ENCODE assay signal across 1 cellular context in the genomic region with DNA sequence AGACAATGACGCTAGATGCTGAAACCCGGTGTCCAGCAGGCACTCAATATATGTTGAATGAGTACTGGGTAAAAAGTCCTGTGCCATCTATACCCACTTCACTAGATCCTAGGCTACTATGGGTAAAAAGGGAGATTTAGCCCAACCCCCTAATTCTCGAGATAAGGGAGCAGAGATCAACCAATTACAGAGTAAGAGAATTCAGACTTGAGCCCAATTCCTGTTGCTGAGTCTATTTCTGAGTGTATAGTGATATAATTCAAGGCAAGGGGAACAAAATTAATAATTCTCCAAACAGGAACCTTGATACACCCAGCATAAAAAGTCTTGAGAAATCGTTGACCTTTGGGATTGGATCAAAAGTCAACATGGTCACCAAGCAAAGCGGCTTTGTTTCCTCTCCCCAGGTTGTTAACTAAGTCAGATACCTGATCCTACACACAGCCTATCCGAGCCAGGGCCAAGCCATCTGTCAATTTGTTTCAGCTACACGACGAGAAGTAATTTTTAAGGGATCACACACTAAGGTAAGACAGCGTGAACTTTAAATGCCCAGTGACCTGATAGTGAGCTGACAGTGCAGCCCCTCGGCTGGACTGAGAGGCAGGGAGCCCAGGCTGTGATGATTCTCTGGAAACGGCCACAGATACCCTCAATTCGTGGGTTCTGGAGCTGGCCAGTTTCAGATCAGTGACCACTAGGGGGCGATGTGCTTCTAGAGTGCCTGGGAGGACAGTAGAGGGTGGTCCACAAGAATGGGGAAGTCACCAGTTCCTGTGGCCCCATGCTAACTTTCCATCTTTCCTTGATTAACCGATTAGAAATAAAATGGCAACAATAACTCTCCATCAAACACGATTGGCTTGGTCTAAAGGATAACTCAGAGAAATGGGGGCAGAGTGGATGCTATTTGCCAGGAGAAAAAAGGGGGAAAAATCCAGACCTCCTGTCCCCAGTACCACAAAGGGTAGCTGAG.
TF ChIP-seq lines count a peak whose summit lies in the region.

No MANE protein-coding gene starts in this region.

TF ChIP-seq in HepG2, 621 proteins besides CTCF, POLR2A, EP300 and RAD21 (continued from another document and continues in another):
- TF ChIP-seq, protein P1, sequence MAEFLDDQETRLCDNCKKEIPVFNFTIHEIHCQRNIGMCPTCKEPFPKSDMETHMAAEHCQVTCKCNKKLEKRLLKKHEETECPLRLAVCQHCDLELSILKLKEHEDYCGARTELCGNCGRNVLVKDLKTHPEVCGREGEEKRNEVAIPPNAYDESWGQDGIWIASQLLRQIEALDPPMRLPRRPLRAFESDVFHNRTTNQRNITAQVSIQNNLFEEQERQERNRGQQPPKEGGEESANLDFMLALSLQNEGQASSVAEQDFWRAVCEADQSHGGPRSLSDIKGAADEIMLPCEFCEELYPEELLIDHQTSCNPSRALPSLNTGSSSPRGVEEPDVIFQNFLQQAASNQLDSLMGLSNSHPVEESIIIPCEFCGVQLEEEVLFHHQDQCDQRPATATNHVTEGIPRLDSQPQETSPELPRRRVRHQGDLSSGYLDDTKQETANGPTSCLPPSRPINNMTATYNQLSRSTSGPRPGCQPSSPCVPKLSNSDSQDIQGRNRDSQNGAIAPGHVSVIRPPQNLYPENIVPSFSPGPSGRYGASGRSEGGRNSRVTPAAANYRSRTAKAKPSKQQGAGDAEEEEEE (CRISPR knock-in tag; IDR thresholded peaks at IDR 0.05; ENCODE audit: borderline replicate concordance), result peak; percentile 95
- TF ChIP-seq ZBTB20 (CRISPR knock-in tag; IDR thresholded peaks at IDR 0.05; ENCODE audit: borderline replicate concordance, low read depth) (peak; percentile 78), NR2F6 (IDR thresholded peaks at IDR 0.05) (peak; percentile 55; the same call in 1 of the 2 replicates), NR2F6 (CRISPR knock-in tag; IDR thresholded peaks at IDR 0.05) (peak; percentile 72), TBP (CRISPR knock-in tag; IDR thresholded peaks at IDR 0.05) (no peak), ZSCAN12 (CRISPR knock-in tag; IDR thresholded peaks at IDR 0.05) (no peak), WIZ (CRISPR knock-in tag; IDR thresholded peaks at IDR 0.05) (peak; percentile 77; the same call in 1 of the 2 replicates), KLF9 (CRISPR knock-in tag; IDR thresholded peaks at IDR 0.05; ENCODE audit: low read depth) (no peak; the same call in 1 of the 2 replicates), HMG20A (CRISPR knock-in tag; IDR thresholded peaks at IDR 0.05; ENCODE audit: borderline replicate concordance) (peak; percentile 10; the same call in 1 of the 2 replicates), BHLHE40 (IDR thresholded peaks at IDR 0.05; ENCODE audit: low read length) (peak; percentile 14; the same call in 1 of the 2 replicates), HNRNPLL (IDR thresholded peaks at IDR 0.05; ENCODE audit: low read depth, low read length, poor library complexity, severe bottlenecking) (no peak), SMC3 (IDR thresholded peaks at IDR 0.05; ENCODE audit: low read length) (peak; percentile 88), FOXA3 (CRISPR knock-in tag; IDR thresholded peaks at IDR 0.05) (peak; percentile 89), RELA (CRISPR knock-in tag; IDR thresholded peaks at IDR 0.05) (no peak), NCOR1 (IDR thresholded peaks at IDR 0.05; ENCODE audit: borderline replicate concordance, low read length) (peak; percentile 84), ZNF724P (CRISPR knock-in tag; IDR thresholded peaks at IDR 0.05; ENCODE audit: borderline replicate concordance) (no peak), HHEX (CRISPR knock-in tag; IDR thresholded peaks at IDR 0.05) (peak; percentile 6; the same call in 1 of the 2 replicates), DPF2 (CRISPR knock-in tag; IDR thresholded peaks at IDR 0.05; ENCODE audit: borderline replicate concordance, low read depth) (peak; percentile 53; the same call in 1 of the 2 replicates), MED1 (CRISPR knock-in tag; IDR thresholded peaks at IDR 0.05) (peak; percentile 88), SKI (IDR thresholded peaks at IDR 0.05; ENCODE audit: partially characterized antibody) (peak; percentile 5), ZEB1 (IDR thresholded peaks at IDR 0.05; ENCODE audit: insufficient replicate concordance, low read depth) (peak; percentile 28), PAX8 (CRISPR knock-in tag; IDR thresholded peaks at IDR 0.05; ENCODE audit: borderline replicate concordance) (peak; percentile 52; the same call in 1 of the 2 replicates), HES4 (CRISPR knock-in tag; IDR thresholded peaks at IDR 0.05; ENCODE audit: borderline replicate concordance) (no peak), ZNF773 (CRISPR knock-in tag; IDR thresholded peaks at IDR 0.05; ENCODE audit: borderline replicate concordance) (no peak), DNMT3B (CRISPR knock-in tag; conservative IDR thresholded peaks at IDR 0.05) (peak; percentile 80; the same call in 1 of the 2 replicates), AKAP8 (CRISPR knock-in tag; IDR thresholded peaks at IDR 0.05) (peak; percentile 58; the same call in 1 of the 2 replicates), REPIN1 (CRISPR knock-in tag; IDR thresholded peaks at IDR 0.05; ENCODE audit: borderline replicate concordance, low read depth) (peak; percentile 76; the same call in 1 of the 2 replicates)
- TF ChIP-seq, protein P2, sequence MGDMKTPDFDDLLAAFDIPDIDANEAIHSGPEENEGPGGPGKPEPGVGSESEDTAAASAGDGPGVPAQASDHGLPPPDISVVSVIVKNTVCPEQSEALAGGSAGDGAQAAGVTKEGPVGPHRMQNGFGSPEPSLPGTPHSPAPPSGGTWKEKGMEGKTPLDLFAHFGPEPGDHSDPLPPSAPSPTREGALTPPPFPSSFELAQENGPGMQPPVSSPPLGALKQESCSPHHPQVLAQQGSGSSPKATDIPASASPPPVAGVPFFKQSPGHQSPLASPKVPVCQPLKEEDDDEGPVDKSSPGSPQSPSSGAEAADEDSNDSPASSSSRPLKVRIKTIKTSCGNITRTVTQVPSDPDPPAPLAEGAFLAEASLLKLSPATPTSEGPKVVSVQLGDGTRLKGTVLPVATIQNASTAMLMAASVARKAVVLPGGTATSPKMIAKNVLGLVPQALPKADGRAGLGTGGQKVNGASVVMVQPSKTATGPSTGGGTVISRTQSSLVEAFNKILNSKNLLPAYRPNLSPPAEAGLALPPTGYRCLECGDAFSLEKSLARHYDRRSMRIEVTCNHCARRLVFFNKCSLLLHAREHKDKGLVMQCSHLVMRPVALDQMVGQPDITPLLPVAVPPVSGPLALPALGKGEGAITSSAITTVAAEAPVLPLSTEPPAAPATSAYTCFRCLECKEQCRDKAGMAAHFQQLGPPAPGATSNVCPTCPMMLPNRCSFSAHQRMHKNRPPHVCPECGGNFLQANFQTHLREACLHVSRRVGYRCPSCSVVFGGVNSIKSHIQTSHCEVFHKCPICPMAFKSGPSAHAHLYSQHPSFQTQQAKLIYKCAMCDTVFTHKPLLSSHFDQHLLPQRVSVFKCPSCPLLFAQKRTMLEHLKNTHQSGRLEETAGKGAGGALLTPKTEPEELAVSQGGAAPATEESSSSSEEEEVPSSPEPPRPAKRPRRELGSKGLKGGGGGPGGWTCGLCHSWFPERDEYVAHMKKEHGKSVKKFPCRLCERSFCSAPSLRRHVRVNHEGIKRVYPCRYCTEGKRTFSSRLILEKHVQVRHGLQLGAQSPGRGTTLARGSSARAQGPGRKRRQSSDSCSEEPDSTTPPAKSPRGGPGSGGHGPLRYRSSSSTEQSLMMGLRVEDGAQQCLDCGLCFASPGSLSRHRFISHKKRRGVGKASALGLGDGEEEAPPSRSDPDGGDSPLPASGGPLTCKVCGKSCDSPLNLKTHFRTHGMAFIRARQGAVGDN (CRISPR knock-in tag; IDR thresholded peaks at IDR 0.05), result peak; percentile 83
- TF ChIP-seq, protein P3, sequence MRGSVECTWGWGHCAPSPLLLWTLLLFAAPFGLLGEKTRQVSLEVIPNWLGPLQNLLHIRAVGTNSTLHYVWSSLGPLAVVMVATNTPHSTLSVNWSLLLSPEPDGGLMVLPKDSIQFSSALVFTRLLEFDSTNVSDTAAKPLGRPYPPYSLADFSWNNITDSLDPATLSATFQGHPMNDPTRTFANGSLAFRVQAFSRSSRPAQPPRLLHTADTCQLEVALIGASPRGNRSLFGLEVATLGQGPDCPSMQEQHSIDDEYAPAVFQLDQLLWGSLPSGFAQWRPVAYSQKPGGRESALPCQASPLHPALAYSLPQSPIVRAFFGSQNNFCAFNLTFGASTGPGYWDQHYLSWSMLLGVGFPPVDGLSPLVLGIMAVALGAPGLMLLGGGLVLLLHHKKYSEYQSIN (CRISPR knock-in tag; IDR thresholded peaks at IDR 0.05; ENCODE audit: borderline replicate concordance), result no peak
- TF ChIP-seq, protein P4, sequence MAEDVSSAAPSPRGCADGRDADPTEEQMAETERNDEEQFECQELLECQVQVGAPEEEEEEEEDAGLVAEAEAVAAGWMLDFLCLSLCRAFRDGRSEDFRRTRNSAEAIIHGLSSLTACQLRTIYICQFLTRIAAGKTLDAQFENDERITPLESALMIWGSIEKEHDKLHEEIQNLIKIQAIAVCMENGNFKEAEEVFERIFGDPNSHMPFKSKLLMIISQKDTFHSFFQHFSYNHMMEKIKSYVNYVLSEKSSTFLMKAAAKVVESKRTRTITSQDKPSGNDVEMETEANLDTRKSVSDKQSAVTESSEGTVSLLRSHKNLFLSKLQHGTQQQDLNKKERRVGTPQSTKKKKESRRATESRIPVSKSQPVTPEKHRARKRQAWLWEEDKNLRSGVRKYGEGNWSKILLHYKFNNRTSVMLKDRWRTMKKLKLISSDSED (CRISPR knock-in tag; IDR thresholded peaks at IDR 0.05), result no peak
- TF ChIP-seq, protein P5, sequence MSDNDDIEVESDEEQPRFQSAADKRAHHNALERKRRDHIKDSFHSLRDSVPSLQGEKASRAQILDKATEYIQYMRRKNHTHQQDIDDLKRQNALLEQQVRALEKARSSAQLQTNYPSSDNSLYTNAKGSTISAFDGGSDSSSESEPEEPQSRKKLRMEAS (IDR thresholded peaks at IDR 0.05), result peak; percentile 23; the same call in 1 of the 2 replicates
- TF ChIP-seq, protein P6, sequence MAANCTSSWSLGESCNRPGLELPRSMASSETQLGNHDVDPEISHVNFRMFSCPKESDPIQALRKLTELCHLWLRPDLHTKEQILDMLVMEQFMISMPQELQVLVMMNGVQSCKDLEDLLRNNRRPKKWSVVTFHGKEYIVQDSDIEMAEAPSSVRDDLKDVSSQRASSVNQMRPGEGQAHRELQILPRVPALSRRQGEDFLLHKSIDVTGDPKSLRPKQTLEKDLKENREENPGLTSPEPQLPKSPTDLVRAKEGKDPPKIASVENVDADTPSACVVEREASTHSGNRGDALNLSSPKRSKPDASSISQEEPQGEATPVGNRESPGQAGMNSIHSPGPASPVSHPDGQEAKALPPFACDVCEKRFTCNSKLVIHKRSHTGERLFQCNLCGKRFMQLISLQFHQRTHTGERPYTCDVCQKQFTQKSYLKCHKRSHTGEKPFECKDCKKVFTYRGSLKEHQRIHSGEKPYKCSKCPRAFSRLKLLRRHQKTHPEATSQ (CRISPR knock-in tag; IDR thresholded peaks at IDR 0.05; ENCODE audit: borderline replicate concordance), result 0 out of 2 replicates have a peak, but pooled peaks have one; percentile 54
- TF ChIP-seq, protein P7, sequence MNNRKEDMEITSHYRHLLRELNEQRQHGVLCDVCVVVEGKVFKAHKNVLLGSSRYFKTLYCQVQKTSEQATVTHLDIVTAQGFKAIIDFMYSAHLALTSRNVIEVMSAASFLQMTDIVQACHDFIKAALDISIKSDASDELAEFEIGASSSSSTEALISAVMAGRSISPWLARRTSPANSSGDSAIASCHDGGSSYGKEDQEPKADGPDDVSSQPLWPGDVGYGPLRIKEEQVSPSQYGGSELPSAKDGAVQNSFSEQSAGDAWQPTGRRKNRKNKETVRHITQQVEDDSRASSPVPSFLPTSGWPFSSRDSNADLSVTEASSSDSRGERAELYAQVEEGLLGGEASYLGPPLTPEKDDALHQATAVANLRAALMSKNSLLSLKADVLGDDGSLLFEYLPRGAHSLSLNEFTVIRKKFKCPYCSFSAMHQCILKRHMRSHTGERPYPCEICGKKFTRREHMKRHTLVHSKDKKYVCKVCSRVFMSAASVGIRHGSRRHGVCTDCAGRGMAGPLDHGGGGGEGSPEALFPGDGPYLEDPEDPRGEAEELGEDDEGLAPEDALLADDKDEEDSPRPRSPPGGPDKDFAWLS (CRISPR knock-in tag; IDR thresholded peaks at IDR 0.05; ENCODE audit: borderline replicate concordance), result peak; percentile 69; the same call in 1 of the 2 replicates
- TF ChIP-seq, protein P8, sequence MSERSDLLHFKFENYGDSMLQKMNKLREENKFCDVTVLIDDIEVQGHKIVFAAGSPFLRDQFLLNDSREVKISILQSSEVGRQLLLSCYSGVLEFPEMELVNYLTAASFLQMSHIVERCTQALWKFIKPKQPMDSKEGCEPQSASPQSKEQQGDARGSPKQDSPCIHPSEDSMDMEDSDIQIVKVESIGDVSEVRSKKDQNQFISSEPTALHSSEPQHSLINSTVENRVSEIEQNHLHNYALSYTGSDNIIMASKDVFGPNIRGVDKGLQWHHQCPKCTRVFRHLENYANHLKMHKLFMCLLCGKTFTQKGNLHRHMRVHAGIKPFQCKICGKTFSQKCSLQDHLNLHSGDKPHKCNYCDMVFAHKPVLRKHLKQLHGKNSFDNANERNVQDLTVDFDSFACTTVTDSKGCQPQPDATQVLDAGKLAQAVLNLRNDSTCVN (CRISPR knock-in tag; IDR thresholded peaks at IDR 0.05; ENCODE audit: borderline replicate concordance), result peak; percentile 97
- TF ChIP-seq, protein P9, sequence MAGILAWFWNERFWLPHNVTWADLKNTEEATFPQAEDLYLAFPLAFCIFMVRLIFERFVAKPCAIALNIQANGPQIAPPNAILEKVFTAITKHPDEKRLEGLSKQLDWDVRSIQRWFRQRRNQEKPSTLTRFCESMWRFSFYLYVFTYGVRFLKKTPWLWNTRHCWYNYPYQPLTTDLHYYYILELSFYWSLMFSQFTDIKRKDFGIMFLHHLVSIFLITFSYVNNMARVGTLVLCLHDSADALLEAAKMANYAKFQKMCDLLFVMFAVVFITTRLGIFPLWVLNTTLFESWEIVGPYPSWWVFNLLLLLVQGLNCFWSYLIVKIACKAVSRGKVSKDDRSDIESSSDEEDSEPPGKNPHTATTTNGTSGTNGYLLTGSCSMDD (CRISPR knock-in tag; IDR thresholded peaks at IDR 0.05), result no peak
